In the genomic region with DNA sequence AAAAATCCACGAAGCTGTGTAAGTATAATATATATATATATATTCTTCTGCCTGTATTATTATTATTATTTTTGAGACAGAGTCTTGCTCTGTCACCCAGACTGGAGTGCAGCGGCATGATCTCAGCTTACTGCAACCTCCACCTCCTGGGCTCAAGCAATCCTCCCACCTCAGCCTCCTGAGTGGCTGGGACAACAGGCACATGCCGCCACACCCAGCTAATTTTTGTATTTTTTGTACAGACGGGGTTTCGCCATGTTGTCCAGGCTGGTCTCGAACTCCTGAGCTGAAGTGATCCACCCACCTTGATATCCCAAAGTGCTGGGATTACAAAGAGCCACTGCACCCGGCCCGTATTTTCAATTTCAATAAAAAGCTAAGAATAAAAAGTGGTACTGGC, we compare ENCODE assay signal across 11 cellular contexts. TPM values are rescaled to one million over a fixed set of nuclear protein-coding genes. Genes with fewer than 3 reads are reported as not detected.
DNase-seq lines count a peak whose midpoint lies in the region; ATAC-seq, FAIRE-seq and TF ChIP-seq lines count a peak whose summit lies in the region.
"Not testable (repeated sequence)": the region's sequence is repeated elsewhere in the genome, so short reads cannot be mapped to it uniquely, and the experiment has no call there.
"Had no signal": no experiment of that assay in that cellular context is flagged by ENCODE, and none has a peak within 500 bp of the region (broad histone marks: within the 10 kb centered on the region; RNA-seq: fewer than 3 reads in every experiment).

No MANE protein-coding gene starts in this region.

- not testable (repeated sequence) for H3K36me3 ChIP-seq in KMS-11 (ENCODE audit: insufficient read depth); testis (ENCODE audit: low read depth, missing control alignments)
- H3K36me3 ChIP-seq in astrocyte (ENCODE audit: insufficient read depth, low read length) (peaks cover 18% of the 10 kb centered on the region), osteoblast (ENCODE audit: insufficient read depth, low read length) (peaks cover 44% of the 10 kb centered on the region)

- H3K27me3 ChIP-seq in KMS-11 (ENCODE audit: insufficient read depth, low read depth); astrocyte (ENCODE audit: insufficient read depth, low read length); layer of hippocampus (ENCODE audit: control insufficient read depth, insufficient read depth, low read length); osteoblast (ENCODE audit: insufficient read depth, low read length); testis: not testable (repeated sequence)

- H3K27me3 Mint-ChIP-seq in CD14-positive monocyte (ENCODE audit: low read depth in 3 of 3); WTC11 (ENCODE audit: low read depth); astrocyte (ENCODE audit: low read depth, unreplicated experiment): not testable (repeated sequence)

- not testable (repeated sequence) for H2AFZ ChIP-seq in KMS-11 (ENCODE audit: low read depth); astrocyte (ENCODE audit: low read depth, low read length); osteoblast (ENCODE audit: low read length)

- H3K79me2 ChIP-seq in KMS-11 (ENCODE audit: insufficient read depth, low read depth): peaks cover 64% of the 10 kb centered on the region
- peaks cover 72% of the 10 kb centered on the region for H3K79me2 ChIP-seq in astrocyte (ENCODE audit: insufficient read depth, low read length)
- peaks cover 72% of the 10 kb centered on the region for H3K79me2 ChIP-seq in osteoblast (ENCODE audit: insufficient read depth, low read length)

- not testable (repeated sequence) for ATAC-seq in WTC11

- H3K4me1 Mint-ChIP-seq in CD14-positive monocyte (peaks cover 46% of the 10 kb centered on the region), WTC11 (peaks cover 23% of the 10 kb centered on the region), astrocyte (ENCODE audit: low read depth, unreplicated experiment) (peaks cover 17% of the 10 kb centered on the region)

- CTCF ChIA-PET in WTC11 (lab: Charles Lee): interaction anchor here (0.8 to 1.4 kb wide), 4 partner anchors 16 to 160 kb away, joined by 3 to 7 read pairs (median 4); a partner anchor contains a TSS

- H3K36me3 Mint-ChIP-seq in CD14-positive monocyte (peaks cover 31 to 46% of the 10 kb centered on the region in 2 donors), WTC11 (peaks cover 19% of the 10 kb centered on the region), astrocyte (ENCODE audit: low read depth, unreplicated experiment) (peaks cover 13% of the 10 kb centered on the region)

- H3K4me3 ChIP-seq in KMS-11 (IDR thresholded peaks at IDR 0.05; ENCODE audit: insufficient read depth, low read depth, low read length) (peak overlapping the region; percentile 83), astrocyte (ENCODE audit: insufficient read depth, low read depth, low read length) (peak overlapping the region; percentile 77), epithelial cell of esophagus (ENCODE audit: low read length) (peak overlapping the region; percentile 95), osteoblast (ENCODE audit: insufficient read depth, low read length) (peak overlapping the region; percentile 85), testis (peak overlapping the region; percentile 96)

- not testable (repeated sequence) for DNase-seq in CD14-positive monocyte (ENCODE audit: low spot score); WTC11 (ENCODE audit: low spot score); astrocyte (ENCODE audit: low read depth); epithelial cell of esophagus (ENCODE audit: low read depth); osteoblast (ENCODE audit: insufficient read length, low spot score, missing footprints); testis

- H3K9ac ChIP-seq in KMS-11 (peak overlapping the region; percentile 88; the same call in 1 of the 2 replicates), astrocyte (ENCODE audit: low read length) (peak overlapping the region; percentile 90)

- intact Hi-C loops in CD14-positive monocyte (cut with micrococcal nuclease): loop anchor here in 1 of 2 donors (2.0 to 10.0 kb wide), 2 partner anchors 19 to 185 kb away; a partner anchor contains a TSS
- intact Hi-C loops in testis (cut with DNase I; ENCODE audit: low total_unique reads): not testable (repeated sequence)

- H4K20me1 ChIP-seq in KMS-11 (ENCODE audit: insufficient read depth): peaks cover 28% of the 10 kb centered on the region; the same call in 1 of the 2 replicates
- peaks cover 68% of the 10 kb centered on the region for H4K20me1 ChIP-seq in astrocyte (ENCODE audit: insufficient read depth, low read length)
- H4K20me1 ChIP-seq in osteoblast (ENCODE audit: insufficient read depth, low read length): peaks cover 68% of the 10 kb centered on the region

- H3K4me1 ChIP-seq in KMS-11 (ENCODE audit: low read depth, poor library complexity, severe bottlenecking): peaks cover 30% of the 10 kb centered on the region
- H3K4me1 ChIP-seq in astrocyte (ENCODE audit: insufficient read depth, low read length): peaks cover 36% of the 10 kb centered on the region
- H3K4me1 ChIP-seq in osteoblast (ENCODE audit: insufficient read depth, low read length): peaks cover 34% of the 10 kb centered on the region
- H3K4me1 ChIP-seq in testis: peaks cover 48% of the 10 kb centered on the region

- POLR2A ChIA-PET in WTC11 (lab: Charles Lee): not testable (repeated sequence)

- not testable (repeated sequence) for H3K9me3 ChIP-seq in astrocyte (ENCODE audit: insufficient read depth, low read depth, low read length); osteoblast (ENCODE audit: low read depth, low read length); testis

- H3K4me2 ChIP-seq in KMS-11 (peak overlapping the region; percentile 100), astrocyte (ENCODE audit: low read length) (peak overlapping the region; percentile 94), osteoblast (ENCODE audit: insufficient read depth, low read length) (peak overlapping the region; percentile 100)

- not testable (repeated sequence) for H3K9me3 Mint-ChIP-seq in CD14-positive monocyte; WTC11; astrocyte (ENCODE audit: unreplicated experiment)

- peak overlapping the region; percentile 92 to 98 (median 96) for H3K27ac Mint-ChIP-seq in CD14-positive monocyte
- H3K27ac Mint-ChIP-seq in WTC11: not testable (repeated sequence)
- peak overlapping the region; percentile 93 for H3K27ac Mint-ChIP-seq in astrocyte (ENCODE audit: unreplicated experiment)

- TF ChIP-seq CTCF in CD14-positive monocyte (IDR thresholded peaks at IDR 0.05); KMS-11 (conservative IDR thresholded peaks at IDR 0.05; ENCODE audit: low read depth, low read length); WTC11 (IDR thresholded peaks at IDR 0.05); astrocyte (IDR thresholded peaks at IDR 0.05; ENCODE audit: insufficient read depth, low read depth, low read length); epithelial cell of esophagus (IDR thresholded peaks at IDR 0.05; ENCODE audit: insufficient read depth, low read depth, low read length, missing control alignments); osteoblast (IDR thresholded peaks at IDR 0.05; ENCODE audit: extremely low read depth, low read depth, low read length); testis (IDR thresholded peaks at IDR 0.05): not testable (repeated sequence)

- WGBS in testis, 2 donors: 59 to 61% methylated on average over 8 of the region's 8 CpGs

- H3K4me3 Mint-ChIP-seq in CD14-positive monocyte: peak overlapping the region; percentile 89 to 95
- H3K4me3 Mint-ChIP-seq in WTC11: peak overlapping the region; percentile 80
- peak overlapping the region; percentile 98 for H3K4me3 Mint-ChIP-seq in astrocyte (ENCODE audit: unreplicated experiment)

- not testable (repeated sequence) for FAIRE-seq in astrocyte (lab: Jason Lieb, UNC)

- peak overlapping the region; percentile 92; the same call in 1 of the 2 replicates for H3K27ac ChIP-seq in KMS-11
- H3K27ac ChIP-seq in astrocyte (ENCODE audit: low read depth, low read length): peak overlapping the region; percentile 95
- H3K27ac ChIP-seq in layer of hippocampus (ENCODE audit: low read depth, low read length): peak overlapping the region; percentile 96
- H3K27ac ChIP-seq in osteoblast (ENCODE audit: low read depth, low read length): peak overlapping the region; percentile 79
- H3K27ac ChIP-seq in testis: peak overlapping the region; percentile 97 to 99

- TF ChIP-seq POLR2A in testis (IDR thresholded peaks at IDR 0.05): not testable (repeated sequence)

RNA-seq across cellular contexts. Expression of a gene that starts 2.7 kb away (rescaled TPM):
- polyA plus RNA-seq in CD14-positive monocyte (1 to 10 TPM; 5.9 to 7.3 TPM), testis (ENCODE audit: insufficient read depth, low read depth, low replicate concordance) (31.1 TPM)
- total RNA-seq in WTC11 (2021) (15.1 to 17.6 TPM (median 15.3 TPM) in 3 replicates), astrocyte (39.7 and 42.3 TPM in 2 replicates), osteoblast (76.3 and 86.1 TPM in 2 replicates), testis (10 to 100 TPM; 71.7 to 84.6 TPM)

RNA-seq across cellular contexts. Expression of a gene that starts 13.5 kb away (rescaled TPM):
- polyA plus RNA-seq in CD14-positive monocyte (1 to 10 TPM; 1.0 to 1.7 TPM), testis (ENCODE audit: insufficient read depth, low read depth, low replicate concordance) (70.8 TPM)
- total RNA-seq in WTC11 (2021) (39.6 to 40.0 TPM (median 40.0 TPM) in 3 replicates), astrocyte (23.7 and 24.7 TPM in 2 replicates), osteoblast (13.4 and 16.8 TPM in 2 replicates), testis (10 to 100 TPM; 88.1 to 94.3 TPM)

RNA-seq across cellular contexts. Expression of a gene that starts 20.2 kb away (rescaled TPM):
- polyA plus RNA-seq in CD14-positive monocyte (10 to 100 TPM; 13.2 to 23.0 TPM), testis (ENCODE audit: insufficient read depth, low read depth, low replicate concordance) (80.7 TPM)
- total RNA-seq in WTC11 (2021) (29.1 to 37.5 TPM (median 31.0 TPM) in 3 replicates), astrocyte (20.0 and 26.5 TPM in 2 replicates), osteoblast (11.5 and 14.5 TPM in 2 replicates), testis (10 to 100 TPM; 58.9 to 70.7 TPM)

RNA-seq across cellular contexts. Expression of a gene that starts 24.7 kb away (rescaled TPM):
- polyA plus RNA-seq in CD14-positive monocyte (10 to 100 TPM; 10.3 to 12.8 TPM), testis (ENCODE audit: insufficient read depth, low read depth, low replicate concordance) (28.7 TPM)
- total RNA-seq in WTC11 (2021) (14.8 to 17.4 TPM (median 15.0 TPM) in 3 replicates), astrocyte (15.1 and 16.5 TPM in 2 replicates), osteoblast (19.2 and 19.5 TPM in 2 replicates), testis (10 to 100 TPM; 38.6 to 41.9 TPM)

RNA-seq across cellular contexts. Expression of a gene that starts 44.9 kb away (rescaled TPM):
- not detected for polyA plus RNA-seq in CD14-positive monocyte
- total RNA-seq in WTC11 (2021): 0.11 to 0.16 TPM in 2 of 3 replicates, not detected in the other
- not detected in 2 replicates for total RNA-seq in astrocyte
- total RNA-seq in osteoblast: under 0.01 and 0.29 TPM in 2 replicates
- total RNA-seq in testis: 1 to 10 TPM; 5.3 to 5.6 TPM
- polyA plus RNA-seq in testis (ENCODE audit: insufficient read depth, low read depth, low replicate concordance): 5.1 TPM
- total RNA-seq: activated CD8-positive, alpha-beta memory T cell treated with anti-CD3 and anti-CD28 coated beads for 36 hours; cardiac septum; T-helper 1 cell treated with Interleukin-12 subunit alpha and Interleukin-12 subunit beta and Interleukin-4 antibody, amounts not matched to agents 30 ng/mL and 1 ng/mL, for 36 hours had no signal
